In the genomic region with DNA sequence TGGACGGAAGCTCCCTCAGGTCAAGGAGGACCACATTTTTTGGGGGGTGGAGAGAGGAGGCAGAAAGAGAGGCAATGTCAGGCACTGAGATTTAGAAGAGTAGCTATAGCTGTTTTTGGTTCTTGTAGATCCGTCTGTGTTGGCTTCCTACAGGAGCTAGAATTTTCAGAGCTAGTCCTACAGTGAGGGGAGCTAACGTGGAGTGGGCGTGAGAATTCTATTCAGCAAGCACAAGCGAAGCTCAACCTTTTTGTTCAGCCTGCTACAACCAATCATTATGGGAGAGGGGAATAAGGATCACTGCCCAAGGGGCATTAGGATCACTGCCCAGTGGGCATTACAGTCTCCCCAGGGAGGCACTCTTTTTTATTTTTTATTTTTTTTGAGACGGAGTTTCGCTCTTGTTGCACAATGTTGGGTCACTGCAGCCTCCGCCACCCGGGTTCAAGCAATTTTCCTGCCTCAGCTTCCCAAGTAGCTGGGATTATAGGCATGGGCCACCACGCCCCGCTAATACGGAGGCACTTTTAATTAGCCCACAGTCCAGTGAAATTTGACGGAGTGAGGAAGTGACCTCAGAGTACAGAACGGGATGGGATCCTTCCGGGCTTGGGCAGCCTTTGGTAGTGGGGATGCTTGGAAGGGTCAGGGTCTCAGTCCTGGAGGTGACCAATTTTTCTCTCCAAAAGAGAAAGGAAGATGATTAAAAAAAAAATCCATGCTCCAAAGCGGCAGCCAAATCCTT, we compare ENCODE assay signal across 8 cellular contexts. TPM values are rescaled to one million over a fixed set of nuclear protein-coding genes. Genes with fewer than 3 reads are reported as not detected.
DNase-seq lines count a peak whose midpoint lies in the region; ATAC-seq and TF ChIP-seq lines count a peak whose summit lies in the region.

No MANE protein-coding gene starts in this region.

- CTCF ChIA-PET in activated CD4-positive, alpha-beta T cell treated with anti-CD3 and anti-CD28 coated beads, Interleukin-2, amount 10 ng/mL, durations not matched to agents 7 days and 5 days (lab: Charles Lee), result interaction anchor here (0.9 to 2.1 kb wide), 5 partner anchors 31 to 197 kb away, joined by 3 to 6 read pairs (median 3); no protein-coding TSS in a partner anchor

- peak overlapping the region; percentile 96 for H3K27ac Mint-ChIP-seq in activated CD4-positive, alpha-beta T cell treated with anti-CD3 and anti-CD28 coated beads, Interleukin-2, amount 10 ng/mL, durations not matched to agents 7 days and 5 days

- TF ChIP-seq CTCF in omental fat pad (IDR thresholded peaks at IDR 0.05), result no peak

- peaks cover 40% of the 10 kb centered on the region for H3K4me1 Mint-ChIP-seq in activated CD4-positive, alpha-beta T cell treated with anti-CD3 and anti-CD28 coated beads, Interleukin-2, amount 10 ng/mL, durations not matched to agents 7 days and 5 days

- H3K36me3 Mint-ChIP-seq in activated CD4-positive, alpha-beta T cell treated with anti-CD3 and anti-CD28 coated beads, Interleukin-2, amount 10 ng/mL, durations not matched to agents 7 days and 5 days (ENCODE audit: low read depth), result peaks cover 38% of the 10 kb centered on the region

- peak overlapping the region; percentile 90 for H3K4me3 Mint-ChIP-seq in activated CD4-positive, alpha-beta T cell treated with anti-CD3 and anti-CD28 coated beads, Interleukin-2, amount 10 ng/mL, durations not matched to agents 7 days and 5 days

- no peak for DNase-seq in activated CD4-positive, alpha-beta T cell treated with anti-CD3 and anti-CD28 coated beads, Interleukin-2, amount 10 ng/mL, durations not matched to agents 7 days and 5 days
- no peak for DNase-seq in activated CD4-positive, alpha-beta T cell treated with anti-CD3 and anti-CD28 coated beads for 1 hour
- DNase-seq in fibroblast of gingiva (ENCODE audit: low read depth), result peak; percentile 26
- peak; percentile 1 for DNase-seq in omental fat pad (ENCODE audit: low spot score)

- POLR2A ChIA-PET in activated CD4-positive, alpha-beta T cell treated with anti-CD3 and anti-CD28 coated beads, Interleukin-2, amount 10 ng/mL, durations not matched to agents 7 days and 5 days (lab: Charles Lee), result no interaction called here

- no peaks in the 10 kb centered on the region for H3K27me3 Mint-ChIP-seq in activated CD4-positive, alpha-beta T cell treated with anti-CD3 and anti-CD28 coated beads, Interleukin-2, amount 10 ng/mL, durations not matched to agents 7 days and 5 days

- H3K9me3 Mint-ChIP-seq in activated CD4-positive, alpha-beta T cell treated with anti-CD3 and anti-CD28 coated beads, Interleukin-2, amount 10 ng/mL, durations not matched to agents 7 days and 5 days, result no peaks in the 10 kb centered on the region

- ATAC-seq in SK-N-SH treated with all-trans-retinoic acid at 6 μM for 48 hours, result peak; percentile 44
- ATAC-seq in omental fat pad (ENCODE audit: low FRiP score), result no peak
- no peak for ATAC-seq in HG03280 (IDR thresholded peaks at IDR 0.05; ENCODE audit: unreplicated experiment)
- no peak for ATAC-seq in HG03469 (IDR thresholded peaks at IDR 0.05; ENCODE audit: unreplicated experiment)
- no peak for ATAC-seq in HG02763 (IDR thresholded peaks at IDR 0.05; ENCODE audit: unreplicated experiment)

TF ChIP-seq in SK-N-SH treated with all-trans-retinoic acid at 6 μM for 48 hours, 23 proteins besides CTCF, POLR2A, EP300 and RAD21:
- TF ChIP-seq POU6F1 (CRISPR knock-in tag; IDR thresholded peaks at IDR 0.05; ENCODE audit: borderline replicate concordance, low read depth), result no peak
- TF ChIP-seq PATZ1 (CRISPR knock-in tag; IDR thresholded peaks at IDR 0.05; ENCODE audit: borderline replicate concordance), result no peak
- TF ChIP-seq SNAI2 (CRISPR knock-in tag; IDR thresholded peaks at IDR 0.05), result no peak
- TF ChIP-seq CSRNP3 (CRISPR knock-in tag; IDR thresholded peaks at IDR 0.05), result no peak
- TF ChIP-seq CREB5 (CRISPR knock-in tag; IDR thresholded peaks at IDR 0.05; ENCODE audit: low read depth), result no peak
- no peak for TF ChIP-seq BACH2 (CRISPR knock-in tag; IDR thresholded peaks at IDR 0.05; ENCODE audit: borderline replicate concordance)
- TF ChIP-seq TOX (CRISPR knock-in tag; IDR thresholded peaks at IDR 0.05; ENCODE audit: borderline replicate concordance), result no peak
- TF ChIP-seq PPARA (CRISPR knock-in tag; IDR thresholded peaks at IDR 0.05; ENCODE audit: borderline replicate concordance), result no peak
- TF ChIP-seq ZFP30 (CRISPR knock-in tag; IDR thresholded peaks at IDR 0.05), result no peak
- no peak for TF ChIP-seq ZNF565 (CRISPR knock-in tag; conservative IDR thresholded peaks at IDR 0.05; ENCODE audit: low read depth)
- TF ChIP-seq GLIS3 (CRISPR knock-in tag; IDR thresholded peaks at IDR 0.05), result no peak
- TF ChIP-seq TCF4 (CRISPR knock-in tag; IDR thresholded peaks at IDR 0.05; ENCODE audit: borderline replicate concordance), result no peak
- no peak for TF ChIP-seq ARNTL (CRISPR knock-in tag; IDR thresholded peaks at IDR 0.05; ENCODE audit: borderline replicate concordance, low read depth)
- no peak; the same call in 1 of the 2 replicates for TF ChIP-seq ZNF70 (CRISPR knock-in tag; IDR thresholded peaks at IDR 0.05)
- no peak for TF ChIP-seq ESRRG (CRISPR knock-in tag; IDR thresholded peaks at IDR 0.05)
- TF ChIP-seq ZNF8 (CRISPR knock-in tag; IDR thresholded peaks at IDR 0.05), result no peak
- no peak for TF ChIP-seq OSR1 (CRISPR knock-in tag; IDR thresholded peaks at IDR 0.05)
- no peak for TF ChIP-seq RARB (CRISPR knock-in tag; IDR thresholded peaks at IDR 0.05)
- TF ChIP-seq CSDC2 (CRISPR knock-in tag; IDR thresholded peaks at IDR 0.05), result no peak

RNA-seq across cellular contexts. Expression of gene PANK2, which starts 1.1 kb away (rescaled TPM):
- total RNA-seq in activated CD4-positive, alpha-beta T cell treated with anti-CD3 and anti-CD28 coated beads, Interleukin-2, amount 10 ng/mL, durations not matched to agents 7 days and 5 days, result 10 to 100 TPM; 59.7 to 64.5 TPM
- total RNA-seq in omental fat pad, result 10 to 100 TPM; 32.8 to 45.0 (median 39.7) TPM

RNA-seq across cellular contexts. Expression of gene MAVS, which starts 41.4 kb away (rescaled TPM):
- 10 to 100 TPM; 34.8 to 36.4 TPM for total RNA-seq in activated CD4-positive, alpha-beta T cell treated with anti-CD3 and anti-CD28 coated beads, Interleukin-2, amount 10 ng/mL, durations not matched to agents 7 days and 5 days
- total RNA-seq in omental fat pad, result 10 to 100 TPM; 21.8 to 37.8 (median 29.7) TPM

Comparison
In these comparisons a context has a peak if more than half of its experiments do, and no peak if none do; other contexts are left out.
1. DNase-seq: peak in fibroblast of gingiva (single experiment) and omental fat pad (single experiment); none in activated CD4-positive, alpha-beta T cell treated with anti-CD3 and anti-CD28 coated beads, Interleukin-2, amount 10 ng/mL, durations not matched to agents 7 days and 5 days (single experiment) and activated CD4-positive, alpha-beta T cell treated with anti-CD3 and anti-CD28 coated beads for 1 hour (single experiment).